8 cellular contexts compared by ENCODE assay signal in genomic region chr2:25851740-25852503, GRCh38. TPM values are rescaled to one million over a fixed set of nuclear protein-coding genes. Genes with fewer than 3 reads are reported as not detected.
A peak's percentile ranks its signal among the peaks of the same experiment; 100 is the strongest.
DNase-seq lines count a peak whose midpoint lies in the region; ATAC-seq and TF ChIP-seq lines count a peak whose summit lies in the region.

No MANE protein-coding gene starts in this region.

- H3K4me1 ChIP-seq in gastroesophageal sphincter (peaks cover 0 to 25% (median 4%) of the 10 kb centered on the region in 3 donors), trophoblast cell (ENCODE audit: control insufficient read depth in 1 of 2, insufficient read depth in 2 of 2, low read length in 2 of 2) (no peaks in the 10 kb centered on the region)

- H3K18ac ChIP-seq in trophoblast cell (ENCODE audit: low read length): peak overlapping the region; percentile 6

- H3K36me3 ChIP-seq in gastroesophageal sphincter (no peaks in the 10 kb centered on the region), trophoblast cell (ENCODE audit: control insufficient read depth in 1 of 2, insufficient read depth in 2 of 2, low read length in 2 of 2) (peaks cover 0 to 4% of the 10 kb centered on the region in 2 experiments)

- no peak overlapping the region for H3K23ac ChIP-seq in trophoblast cell (ENCODE audit: low read length)

- peak overlapping the region; percentile 87 for H3K27ac Mint-ChIP-seq in activated T-helper 17 cell treated with anti-CD3 and anti-CD28 coated beads, Interleukin-2, amount 50 U/mL, for 72 hours

- peak overlapping the region; percentile 72 for H3K4me3 Mint-ChIP-seq in activated T-helper 17 cell treated with anti-CD3 and anti-CD28 coated beads, Interleukin-2, amount 50 U/mL, for 72 hours

- H4K8ac ChIP-seq in trophoblast cell (ENCODE audit: low read depth, low read length): no peak overlapping the region

- H3K27me3 ChIP-seq in gastroesophageal sphincter (no peaks in the 10 kb centered on the region), trophoblast cell (ENCODE audit: insufficient read depth, low read length) (no peaks in the 10 kb centered on the region)

- H3K4ac ChIP-seq in trophoblast cell (ENCODE audit: low read depth, low read length): peak overlapping the region; percentile 27

- H3K4me1 Mint-ChIP-seq in activated T-helper 17 cell treated with anti-CD3 and anti-CD28 coated beads, Interleukin-2, amount 50 U/mL, for 72 hours: peaks cover 34% of the 10 kb centered on the region

- H3K9me3 ChIP-seq in gastroesophageal sphincter (no peaks in the 10 kb centered on the region), trophoblast cell (ENCODE audit: insufficient read depth, low read depth, low read length) (no peaks in the 10 kb centered on the region)

- H3K79me1 ChIP-seq in trophoblast cell (ENCODE audit: low read length): no peaks in the 10 kb centered on the region

- H3K79me2 ChIP-seq in trophoblast cell (ENCODE audit: control insufficient read depth, insufficient read depth, low read length, poor library complexity): peaks cover 2% of the 10 kb centered on the region

- H3K9me3 Mint-ChIP-seq in activated T-helper 17 cell treated with anti-CD3 and anti-CD28 coated beads, Interleukin-2, amount 50 U/mL, for 72 hours: no peaks in the 10 kb centered on the region

- TF ChIP-seq POLR2A in GM18505 (IDR thresholded peaks at IDR 0.05; ENCODE audit: borderline replicate concordance, extremely low read depth, insufficient read depth, insufficient read length) (no peak), gastroesophageal sphincter (IDR thresholded peaks at IDR 0.05) (no peak)

- TF ChIP-seq CTCF in C4-2B (conservative IDR thresholded peaks at IDR 0.05) (peak; percentile 80), gastroesophageal sphincter (IDR thresholded peaks at IDR 0.05) (peak; percentile 44 to 79 (median 72))

- H3K27ac ChIP-seq in C4-2B (peak overlapping the region; percentile 58), gastroesophageal sphincter (no peak overlapping the region), trophoblast cell (ENCODE audit: low read depth, low read length) (no peak overlapping the region)

- ATAC-seq in GM18505 (IDR thresholded peaks at IDR 0.05; ENCODE audit: unreplicated experiment) (peak; percentile 75), HG03135 (IDR thresholded peaks at IDR 0.05; ENCODE audit: unreplicated experiment) (peak; percentile 76), gastroesophageal sphincter (peak; percentile 71), GM18873 (IDR thresholded peaks at IDR 0.05; ENCODE audit: low FRiP score, unreplicated experiment) (no peak)
- peak; percentile 94 for ATAC-seq in activated T-helper 17 cell treated with anti-CD3 and anti-CD28 coated beads, Interleukin-2, amount 50 U/mL, for 72 hours (replicated peaks)

- H2AFZ ChIP-seq in trophoblast cell (ENCODE audit: insufficient read depth, low read length, poor library complexity): no peak overlapping the region

- no peak overlapping the region for H3K14ac ChIP-seq in trophoblast cell (ENCODE audit: low read length)

- no peak overlapping the region for H2BK12ac ChIP-seq in trophoblast cell (ENCODE audit: low read length)

- no peak overlapping the region for H2AK5ac ChIP-seq in trophoblast cell (ENCODE audit: low read length)

- H3K36me3 Mint-ChIP-seq in activated T-helper 17 cell treated with anti-CD3 and anti-CD28 coated beads, Interleukin-2, amount 50 U/mL, for 72 hours (ENCODE audit: low read depth): peaks cover 12% of the 10 kb centered on the region

- no peak overlapping the region for H4K91ac ChIP-seq in trophoblast cell (ENCODE audit: low read depth, low read length)

- no peak for TF ChIP-seq EP300 in gastroesophageal sphincter (IDR thresholded peaks at IDR 0.05)

- H2BK5ac ChIP-seq in trophoblast cell (ENCODE audit: low read depth, low read length, poor library complexity): no peak overlapping the region

- H3K4me3 ChIP-seq in gastroesophageal sphincter (no peak overlapping the region), trophoblast cell (ENCODE audit: low read depth, low read length) (no peak overlapping the region)

- no peak overlapping the region for H2BK120ac ChIP-seq in trophoblast cell (ENCODE audit: insufficient read depth, low read length, poor library complexity)

- H3K27me3 Mint-ChIP-seq in activated T-helper 17 cell treated with anti-CD3 and anti-CD28 coated beads, Interleukin-2, amount 50 U/mL, for 72 hours: no peaks in the 10 kb centered on the region

- no peak overlapping the region for H3K4me2 ChIP-seq in trophoblast cell (ENCODE audit: low read length)

- WGBS in gastroesophageal sphincter (ENCODE audit: low coverage in 1 of 2), 2 donors: 25 to 42% methylated on average over 6 to 9 of the region's 11 CpGs
- no CpG with 5 or more reads among the region's 11 CpGs for WGBS in trophoblast cell (ENCODE audit: extremely low coverage, insufficient coverage, insufficient read length)

- DNase-seq in NCI-H774 (lab: John Stamatoyannopoulos, UW): peak; percentile 26
- DNase-seq in trophoblast cell: peak; percentile 28 to 71

- no peak overlapping the region for H4K12ac ChIP-seq in trophoblast cell (ENCODE audit: low read depth, low read length)

- H3K9ac ChIP-seq in trophoblast cell (ENCODE audit: low read length): no peak overlapping the region

RNA-seq across cellular contexts. Expression of gene ASXL2, which starts 26.4 kb away (rescaled TPM):
- 10 to 100 TPM; 28.5 to 37.1 TPM for total RNA-seq in activated T-helper 17 cell treated with anti-CD3 and anti-CD28 coated beads, Interleukin-2, amount 50 U/mL, for 72 hours
- total RNA-seq in gastroesophageal sphincter: 10 to 100 TPM; 13.3 to 26.7 (median 16.8) TPM
- 12.0 and 12.4 TPM in 2 replicates for polyA plus RNA-seq in trophoblast cell (2013)
